7 cellular contexts compared by ENCODE assay signal in genomic region chr17:40315678-40316570, GRCh38. TPM values are rescaled to one million over a fixed set of nuclear protein-coding genes. Genes with fewer than 3 reads are reported as not detected.
DNase-seq lines count a peak whose midpoint lies in the region; ATAC-seq and TF ChIP-seq lines count a peak whose summit lies in the region.

No MANE protein-coding gene starts in this region.

- no peak for TF ChIP-seq POLR2A in HCT116 (IDR thresholded peaks at IDR 0.05; ENCODE audit: borderline replicate concordance, extremely low read depth, insufficient read depth, insufficient read length)

- peak overlapping the region; percentile 46 for H3K4me3 Mint-ChIP-seq in glutamatergic neuron (ENCODE audit: unreplicated experiment)

- POLR2A ChIA-PET in HCT116 (lab: Charles Lee) = interaction anchor here (0.6 to 2.0 kb wide), 4 partner anchors 8 to 429 kb away, joined by 3 to 8 read pairs (median 4); no protein-coding TSS in a partner anchor

- H3K4me1 ChIP-seq in HCT116 (ENCODE audit: control insufficient read depth in 1 of 2, insufficient read depth in 2 of 2, low read length in 2 of 2) (peaks cover 69 to 90% of the 10 kb centered on the region in 2 experiments), skeletal muscle tissue (ENCODE audit: control insufficient read depth in 3 of 3, insufficient read depth in 3 of 3, low read length in 3 of 3) (peaks cover 83 to 88% (median 86%) of the 10 kb centered on the region in 3 donors)

- H3K36me3 Mint-ChIP-seq in glutamatergic neuron (ENCODE audit: unreplicated experiment) = no peaks in the 10 kb centered on the region

- RAD21 ChIA-PET in HCT116 (lab: Charles Lee; ENCODE audit: low non-redundant PET in 1 of 2, low total read pairs in 2 of 2, uncharacterized antibody in 2 of 2, unreplicated experiment in 2 of 2) = interaction anchor here in 1 of 2 experiments (1.3 kb wide), 1 partner anchor 25 kb away, joined by 3 read pairs; no protein-coding TSS in a partner anchor

- DNase-seq in HCT116 (ENCODE audit: low read depth, low spot score) (no peak), SW480 (ENCODE audit: low spot score) (peak; percentile 51), glutamatergic neuron (peak; percentile 18)
- DNase-seq in stimulated activated CD8-positive, alpha-beta memory T cell treated with anti-CD3 and anti-CD28 coated beads, Interleukin-4, amount 100 ng/mL, for 48 hours = no peak

- H4K20me1 ChIP-seq in HCT116 (ENCODE audit: insufficient read depth) = no peaks in the 10 kb centered on the region

- CTCF ChIA-PET in HCT116 (lab: Charles Lee) = interaction anchor here (1.4 to 2.5 kb wide), 4 partner anchors 11 to 39 kb away, joined by 4 to 14 read pairs (median 6); no protein-coding TSS in a partner anchor

- H3K36me3 ChIP-seq in HCT116 (ENCODE audit: control insufficient read depth in 1 of 2, insufficient read depth in 2 of 2, low read length in 2 of 2) (no peaks in the 10 kb centered on the region), skeletal muscle tissue (ENCODE audit: control insufficient read depth in 3 of 3, insufficient read depth in 3 of 3, low read length in 3 of 3) (no peaks in the 10 kb centered on the region)

- H2AFZ ChIP-seq in HCT116 (ENCODE audit: low read depth, low read length, poor library complexity, severe bottlenecking) = no peak overlapping the region

- TF ChIP-seq CTCF in HCT116 (IDR thresholded peaks at IDR 0.05 in 2 of 3, conservative IDR thresholded peaks at IDR 0.05 in 1 of 3; ENCODE audit: borderline replicate concordance in 1 of 3, insufficient read depth in 1 of 3, low read depth in 2 of 3, low read length in 2 of 3) = 0 out of 6 replicates have a peak, but pooled peaks of 1 of the 3 experiments have one; percentile 9
- no peak for TF ChIP-seq CTCF in glutamatergic neuron (IDR thresholded peaks at IDR 0.05; ENCODE audit: partially characterized antibody, unreplicated experiment)

- intact Hi-C loops in HCT116 (cut with micrococcal nuclease) = no loop called here

- H3K9ac ChIP-seq in HCT116 (ENCODE audit: low read length) (peak overlapping the region; percentile 99), skeletal muscle tissue (ENCODE audit: low read depth in 1 of 3, low read length in 3 of 3) (peak overlapping the region; percentile 91 to 99 (median 98))

- H3K9me3 ChIP-seq in HCT116 (ENCODE audit: control insufficient read depth in 1 of 2, insufficient read depth in 1 of 2, low read depth in 1 of 2, low read length in 2 of 2) = no peaks in the 10 kb centered on the region
- H3K9me3 ChIP-seq in skeletal muscle tissue (ENCODE audit: control insufficient read depth in 3 of 3, low read length in 3 of 3) = no peaks in the 10 kb centered on the region

- peak overlapping the region; percentile 94 to 95 for H3K4me3 ChIP-seq in HCT116 (replicated peaks in 1 of 2; ENCODE audit: low read depth in 1 of 2, low read length in 2 of 2)
- H3K4me3 ChIP-seq in skeletal muscle tissue (ENCODE audit: low read length in 3 of 3) = peak overlapping the region; percentile 38 to 65 (median 40)

- no peak for TF ChIP-seq RAD21 in HCT116 (IDR thresholded peaks at IDR 0.05; ENCODE audit: low read depth)

- H3K4me2 ChIP-seq in HCT116 (ENCODE audit: low read length) = peak overlapping the region; percentile 95

- BruUV-seq in HCT116 (replicated peaks; lab: Mats Ljungman, UMichigan) = no TSS peak

- H3K4me1 Mint-ChIP-seq in glutamatergic neuron (ENCODE audit: low read depth, unreplicated experiment) = peaks cover 45% of the 10 kb centered on the region

- no peaks in the 10 kb centered on the region for H3K9me2 ChIP-seq in HCT116 (ENCODE audit: insufficient read depth)

- ATAC-seq in HCT116 (no peak), GM21737 (IDR thresholded peaks at IDR 0.05; ENCODE audit: unreplicated experiment) (no peak), GM19395 (IDR thresholded peaks at IDR 0.05; ENCODE audit: unreplicated experiment) (no peak)

- H3K9me3 Mint-ChIP-seq in glutamatergic neuron (ENCODE audit: unreplicated experiment) = peaks cover 2% of the 10 kb centered on the region

- H3K27me3 Mint-ChIP-seq in glutamatergic neuron (ENCODE audit: unreplicated experiment) = peaks cover 25% of the 10 kb centered on the region

- H3K27ac ChIP-seq in HCT116 (ENCODE audit: low read depth, low read length) (peak overlapping the region; percentile 91), skeletal muscle tissue (ENCODE audit: low read depth, low read length) (peak overlapping the region; percentile 99)

- no peaks in the 10 kb centered on the region for H3K27me3 ChIP-seq in HCT116 (ENCODE audit: insufficient read depth, low read length)
- H3K27me3 ChIP-seq in skeletal muscle tissue (ENCODE audit: control insufficient read depth in 3 of 3, insufficient read depth in 3 of 3, low read length in 3 of 3) = no peaks in the 10 kb centered on the region

- H3K79me2 ChIP-seq in HCT116 (ENCODE audit: insufficient read depth, low read length) = peaks cover 29% of the 10 kb centered on the region

- H3K27ac Mint-ChIP-seq in glutamatergic neuron (ENCODE audit: unreplicated experiment) = no peak overlapping the region

TF ChIP-seq in HCT116, 20 proteins besides CTCF, POLR2A, EP300 and RAD21:
- TF ChIP-seq ZBTB33 (IDR thresholded peaks at IDR 0.05; ENCODE audit: extremely low read depth, insufficient replicate concordance, low read length) = no peak
- TF ChIP-seq YY1 (IDR thresholded peaks at IDR 0.05; ENCODE audit: extremely low read depth, insufficient replicate concordance, low read depth, low read length) = no peak
- TF ChIP-seq ATF3 (IDR thresholded peaks at IDR 0.05) = no peak
- TF ChIP-seq MAX (IDR thresholded peaks at IDR 0.05) = no peak
- no peak for TF ChIP-seq TCF7L2 (IDR thresholded peaks at IDR 0.05; ENCODE audit: borderline replicate concordance, extremely low read depth, insufficient read depth, insufficient read length)
- no peak for TF ChIP-seq CBX3 (IDR thresholded peaks at IDR 0.05; ENCODE audit: low read depth)
TF ChIP-seq in HCT116: peak in this region for 0.

RNA-seq across cellular contexts. Expression of gene RARA, which starts 6.9 kb away (rescaled TPM):
- total RNA-seq in HCT116 (2021; ENCODE audit: unreplicated experiment) (35.1 TPM), glutamatergic neuron (ENCODE audit: unreplicated experiment) (26.2 TPM), skeletal muscle tissue (17.2 TPM)
- polyA plus RNA-seq in HCT116 (2012) = 38.1 and 46.6 TPM in 2 replicates

RNA-seq across cellular contexts. Expression of gene CDC6, which starts 28.2 kb away (rescaled TPM):
- 117 TPM for total RNA-seq in HCT116 (2021; ENCODE audit: unreplicated experiment)
- 37.2 and 38.7 TPM in 2 replicates for polyA plus RNA-seq in HCT116 (2012)
- total RNA-seq in glutamatergic neuron (ENCODE audit: unreplicated experiment) = 4.7 TPM
- total RNA-seq in skeletal muscle tissue = 4.2 TPM

RNA-seq across cellular contexts. Expression of gene GJD3, which starts 48.6 kb away (rescaled TPM):
- not detected for total RNA-seq in HCT116 (2021; ENCODE audit: unreplicated experiment)
- 0.29 and 1.5 TPM in 2 replicates for polyA plus RNA-seq in HCT116 (2012)
- total RNA-seq in glutamatergic neuron (ENCODE audit: unreplicated experiment) = not detected
- total RNA-seq in skeletal muscle tissue = 0.52 TPM

Comparison
In these comparisons a context has a peak if more than half of its experiments do, and no peak if none do; other contexts are left out.
1. DNase-seq: peak in SW480 (single experiment) and glutamatergic neuron (single experiment); none in HCT116 (single experiment) and stimulated activated CD8-positive, alpha-beta memory T cell treated with anti-CD3 and anti-CD28 coated beads, Interleukin-4, amount 100 ng/mL, for 48 hours (single experiment).
2. RNA of gene CDC6, which starts 28.2 kb away (total RNA-seq): 117 TPM in HCT116 (single experiment); 4.7 TPM in glutamatergic neuron (single experiment) and 4.2 TPM in skeletal muscle tissue (single experiment); every median in the first group is over 10 times any median in the second.